ENCODE assay signal across 1 cellular context in genomic region chr4:158770671-158771070, GRCh38.
TF ChIP-seq lines count a peak whose summit lies in the region.

No MANE protein-coding gene starts in this region.

TF ChIP-seq in liver, 16 proteins besides CTCF, POLR2A, EP300 and RAD21 (continued from another document):
- TF ChIP-seq, protein P1, sequence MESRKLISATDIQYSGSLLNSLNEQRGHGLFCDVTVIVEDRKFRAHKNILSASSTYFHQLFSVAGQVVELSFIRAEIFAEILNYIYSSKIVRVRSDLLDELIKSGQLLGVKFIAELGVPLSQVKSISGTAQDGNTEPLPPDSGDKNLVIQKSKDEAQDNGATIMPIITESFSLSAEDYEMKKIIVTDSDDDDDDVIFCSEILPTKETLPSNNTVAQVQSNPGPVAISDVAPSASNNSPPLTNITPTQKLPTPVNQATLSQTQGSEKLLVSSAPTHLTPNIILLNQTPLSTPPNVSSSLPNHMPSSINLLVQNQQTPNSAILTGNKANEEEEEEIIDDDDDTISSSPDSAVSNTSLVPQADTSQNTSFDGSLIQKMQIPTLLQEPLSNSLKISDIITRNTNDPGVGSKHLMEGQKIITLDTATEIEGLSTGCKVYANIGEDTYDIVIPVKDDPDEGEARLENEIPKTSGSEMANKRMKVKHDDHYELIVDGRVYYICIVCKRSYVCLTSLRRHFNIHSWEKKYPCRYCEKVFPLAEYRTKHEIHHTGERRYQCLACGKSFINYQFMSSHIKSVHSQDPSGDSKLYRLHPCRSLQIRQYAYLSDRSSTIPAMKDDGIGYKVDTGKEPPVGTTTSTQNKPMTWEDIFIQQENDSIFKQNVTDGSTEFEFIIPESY (IDR thresholded peaks at IDR 0.05): no peak
- no peak for TF ChIP-seq HNF4G (IDR thresholded peaks at IDR 0.05)
